ENCODE assay signal across 1 cellular context in genomic region chr15:43330780-43331086, GRCh38.
TF ChIP-seq lines count a peak whose summit lies in the region.

No MANE protein-coding gene starts in this region.

TF ChIP-seq in HEK293, 187 proteins besides CTCF, POLR2A, EP300 and RAD21 (continued from another document):
- 0 out of 2 replicates have a peak, but pooled peaks have one; percentile 4 for TF ChIP-seq TRIM28 (IDR thresholded peaks at IDR 0.05; ENCODE audit: borderline replicate concordance, low read length)
- TF ChIP-seq ZNF18 (tag by site-specific recombination; IDR thresholded peaks at IDR 0.05), result no peak
- TF ChIP-seq ZNF558 (tag by site-specific recombination; IDR thresholded peaks at IDR 0.05), result no peak
- no peak for TF ChIP-seq ZBTB20 (tag by site-specific recombination; IDR thresholded peaks at IDR 0.05)
